22 cellular contexts compared by ENCODE assay signal in genomic region chr11:61170566-61170965, GRCh38. TPM values are rescaled to one million over a fixed set of nuclear protein-coding genes. Genes with fewer than 3 reads are reported as not detected.
"Had no signal": no experiment of that assay in that cellular context is flagged by ENCODE, and none has a peak within 500 bp of the region (broad histone marks: within the 10 kb centered on the region; RNA-seq: fewer than 3 reads in every experiment).

No MANE protein-coding gene starts in this region.

- H3K36me3 ChIP-seq: MG63, SJSA1 had no signal

- H3K27ac ChIP-seq: SJSA1, SK-N-MC had no signal

- H3K9me3 ChIP-seq: MG63, SJSA1 had no signal

- H3K4me1 ChIP-seq: SJSA1 had no signal

- DNase-seq: Karpas-422, KG1, MG63, NCI-H1092, NCI-H1105 treated with DMSO at 0.1 percent for 48 hours, NCI-H1417 treated with DMSO at 0.1 percent for 48 hours, NCI-H146, NCI-H1694 treated with DMSO at 0.1 percent for 48 hours, NCI-H1930, NCI-H2081, NCI-H2107, NCI-H226, NCI-H446, NCI-H510A, NCI-H524 treated with DMSO at 0.1 percent for 48 hours, NCI-H69, NCI-H774, Right ventricle myocardium superior, RPMI8226, SIG-M5 had no signal

- H3K4me3 ChIP-seq: MG63, SJSA1, SK-N-MC had no signal

RNA-seq across cellular contexts. Expression of gene PGA3, which starts 32.7 kb away (rescaled TPM):
- total RNA-seq: Right ventricle myocardium superior, SJSA1 had no signal

RNA-seq across cellular contexts. Expression of gene PGA4, which starts 51.6 kb away (rescaled TPM):
- total RNA-seq: SJSA1 had no signal
